20 cellular contexts compared by ENCODE assay signal in genomic region chr18:23682045-23682444, GRCh38. TPM values are rescaled to one million over a fixed set of nuclear protein-coding genes. Genes with fewer than 3 reads are reported as not detected.
DNase-seq lines count a peak whose midpoint lies in the region; ATAC-seq, FAIRE-seq and TF ChIP-seq lines count a peak whose summit lies in the region.
"Had no signal": no experiment of that assay in that cellular context is flagged by ENCODE, and none has a peak within 500 bp of the region (broad histone marks: within the 10 kb centered on the region; RNA-seq: fewer than 3 reads in every experiment).

No MANE protein-coding gene starts in this region.

- no peaks in the 10 kb centered on the region for H3K23me2 ChIP-seq in H1 (ENCODE audit: low read depth, low read length)

- in situ Hi-C loops in HAP-1 (cut with MboI; ENCODE audit: low sequenced_read_pairs), result no loop called here

- no peak for FAIRE-seq in H1 (lab: Jason Lieb, UNC)
- FAIRE-seq: A204.1, RCC 7860 had no signal

- no peak overlapping the region for H3K27ac ChIP-seq in H1 (ENCODE audit: low read depth, low read length)

- H3K18ac ChIP-seq in H1 (ENCODE audit: extremely low read depth, low read length), result no peak overlapping the region

- H3K9me3 ChIP-seq in H1 (ENCODE audit: insufficient read depth in 2 of 2, low read depth in 1 of 2, low read length in 1 of 2) (no peaks in the 10 kb centered on the region), HAP-1 (no peaks in the 10 kb centered on the region)

- no peaks in the 10 kb centered on the region for H3K36me3 Mint-ChIP-seq in activated CD4-positive, alpha-beta T cell treated with anti-CD3 and anti-CD28 coated beads, Interleukin-2, amount 10 ng/mL, durations not matched to agents 24 days and 14 days (ENCODE audit: low read depth)
- H3K36me3 Mint-ChIP-seq: CD4-positive, alpha-beta memory T cell had no signal

- WGBS in H1 (ENCODE audit: extremely low coverage in 1 of 2, insufficient coverage in 1 of 2, insufficient read length in 1 of 2, insufficient replicate concordance in 2 of 2, low coverage in 1 of 2, low lambda C conversion rate in 2 of 2, missing lambda C conversion rate in 1 of 2), 2 experiments, result 80% methylated on average over 2 of the region's 2 CpGs; no CpG with 5 or more reads in 1 of the 2 experiments

- H2BK20ac ChIP-seq in H1 (ENCODE audit: low read length), result no peak overlapping the region

- H2AFZ ChIP-seq in H1 (ENCODE audit: low read length), result 0 out of 2 replicates have a peak overlapping the region, but pooled peaks have one; percentile 29

- H2BK12ac ChIP-seq in H1 (ENCODE audit: low read depth, low read length), result no peak overlapping the region

- H3K27ac Mint-ChIP-seq in activated CD4-positive, alpha-beta T cell treated with anti-CD3 and anti-CD28 coated beads, Interleukin-2, amount 10 ng/mL, durations not matched to agents 24 days and 14 days, result no peak overlapping the region
- H3K27ac Mint-ChIP-seq: CD4-positive, alpha-beta memory T cell had no signal

- POLR2A ChIA-PET in H1 (lab: Charles Lee; ENCODE audit: partially characterized antibody), result interaction anchor here (0.8 kb wide), 1 partner anchor 28 kb away, joined by 3 read pairs; no protein-coding TSS in a partner anchor

- TF ChIP-seq POLR2A in H1 (IDR thresholded peaks at IDR 0.05; ENCODE audit: control extremely low read depth in 1 of 2, low read depth in 2 of 2, low read length in 2 of 2), result no peak

- no peak for TF ChIP-seq RAD21 in H1 (IDR thresholded peaks at IDR 0.05 in 1 of 2, conservative IDR thresholded peaks at IDR 0.05 in 1 of 2; ENCODE audit: low read depth in 2 of 2, low read length in 2 of 2)

- H3K79me1 ChIP-seq in H1 (ENCODE audit: low read depth, low read length), result no peaks in the 10 kb centered on the region

- H3K9me3 Mint-ChIP-seq in activated CD4-positive, alpha-beta T cell treated with anti-CD3 and anti-CD28 coated beads, Interleukin-2, amount 10 ng/mL, durations not matched to agents 24 days and 14 days, result no peaks in the 10 kb centered on the region

- CTCF ChIA-PET in H1 (lab: Charles Lee; ENCODE audit: partially characterized antibody), result interaction anchor here (1.3 kb wide), 1 partner anchor 21 kb away, joined by 5 read pairs; no protein-coding TSS in a partner anchor

- no peak overlapping the region for H2BK15ac ChIP-seq in H1 (ENCODE audit: low read length)

- peaks cover 60% of the 10 kb centered on the region for H3K27me3 Mint-ChIP-seq in activated CD4-positive, alpha-beta T cell treated with anti-CD3 and anti-CD28 coated beads, Interleukin-2, amount 10 ng/mL, durations not matched to agents 24 days and 14 days

- no peak for TF ChIP-seq EP300 in H1 (IDR thresholded peaks at IDR 0.05; ENCODE audit: borderline replicate concordance in 1 of 2, low read depth in 2 of 2, low read length in 2 of 2)

- ATAC-seq in GM18498 (IDR thresholded peaks at IDR 0.05; ENCODE audit: unreplicated experiment) (peak; percentile 19), GM21390 (IDR thresholded peaks at IDR 0.05; ENCODE audit: unreplicated experiment) (peak; percentile 34), HG03135 (IDR thresholded peaks at IDR 0.05; ENCODE audit: unreplicated experiment) (peak; percentile 35), GM21360 (IDR thresholded peaks at IDR 0.05; ENCODE audit: unreplicated experiment) (no peak)
- ATAC-seq: Right ventricle myocardium inferior had no signal

- H2BK120ac ChIP-seq in H1 (replicated peaks; ENCODE audit: low read depth, low read length), result no peak overlapping the region

- H2BK5ac ChIP-seq in H1 (ENCODE audit: low read depth, low read length), result no peak overlapping the region

- no peak overlapping the region for H3K23ac ChIP-seq in H1 (ENCODE audit: insufficient read length)

- no peak overlapping the region for H4K8ac ChIP-seq in H1 (ENCODE audit: extremely low read depth, insufficient read depth, low read length)

- H3K27me3 ChIP-seq in H1 (replicated peaks in 1 of 4; ENCODE audit: control insufficient read depth in 3 of 4, extremely low read depth in 1 of 4, insufficient read depth in 3 of 4, low read length in 3 of 4), result no peaks in the 10 kb centered on the region
- H3K27me3 ChIP-seq in HAP-1 (ENCODE audit: low read depth), result peaks cover 20% of the 10 kb centered on the region; the same call in 1 of the 2 replicates

- no peak overlapping the region for H4K91ac ChIP-seq in H1 (replicated peaks; ENCODE audit: insufficient read length, low read length)

- intact Hi-C loops in activated CD4-positive, alpha-beta T cell treated with anti-CD3 and anti-CD28 coated beads, Interleukin-2, amount 10 ng/mL, durations not matched to agents 24 days and 14 days (cut with micrococcal nuclease), result no loop called here

- H3K79me2 ChIP-seq in H1 (ENCODE audit: control insufficient read depth in 1 of 2, insufficient read depth in 2 of 2, low read length in 2 of 2), result no peaks in the 10 kb centered on the region

- H3K4me3 ChIP-seq in H1 (ENCODE audit: extremely low read depth in 1 of 4, insufficient read depth in 2 of 4, low read depth in 3 of 4, low read length in 4 of 4) (no peak overlapping the region), HAP-1 (no peak overlapping the region)

- DNase-seq in H1 (ENCODE audit: low read depth in 1 of 2, low spot score in 2 of 2) (no peak), HAP-1 (ENCODE audit: low spot score in 2 of 2) (no peak)
- no peak for DNase-seq in activated CD4-positive, alpha-beta T cell treated with anti-CD3 and anti-CD28 coated beads, Interleukin-2, amount 10 ng/mL, durations not matched to agents 24 days and 14 days
- DNase-seq in activated T-cell treated with anti-CD3 and anti-CD28 coated beads, Interleukin-2, amount 50 U/mL, for 1 hour, result no peak
- DNase-seq: Calu3; CD4-positive, alpha-beta memory T cell; DMS53; EL; HCEC 1CT; MM.1S; NCI-H1092; NCI-H1436 treated with DMSO at 0.1 percent for 48 hours; NCI-H2029 had no signal

- no peak overlapping the region for H3K9ac ChIP-seq in H1 (replicated peaks in 1 of 4; ENCODE audit: extremely low read depth in 1 of 4, low read depth in 3 of 4, low read length in 3 of 4)

- no peak for TF ChIP-seq CTCF in H1 (IDR thresholded peaks at IDR 0.05; ENCODE audit: control extremely low read depth in 1 of 3, insufficient read depth in 1 of 3, low read depth in 1 of 3, low read length in 3 of 3)

- no peak overlapping the region for H3K56ac ChIP-seq in H1 (replicated peaks; ENCODE audit: insufficient read length, low read depth, low read length)

- H4K5ac ChIP-seq in H1 (ENCODE audit: insufficient read length, low read depth, low read length), result no peak overlapping the region

- no peaks in the 10 kb centered on the region for H3K4me1 Mint-ChIP-seq in activated CD4-positive, alpha-beta T cell treated with anti-CD3 and anti-CD28 coated beads, Interleukin-2, amount 10 ng/mL, durations not matched to agents 24 days and 14 days
- H3K4me1 Mint-ChIP-seq: CD4-positive, alpha-beta memory T cell had no signal

- H4K20me1 ChIP-seq in H1 (replicated peaks in 1 of 2; ENCODE audit: control insufficient read depth in 1 of 2, insufficient read depth in 2 of 2, low read length in 2 of 2), result no peaks in the 10 kb centered on the region

- no peak overlapping the region for H3K4ac ChIP-seq in H1 (replicated peaks; ENCODE audit: insufficient read length, low read depth, low read length)

- no peaks in the 10 kb centered on the region for H3K36me3 ChIP-seq in H1 (ENCODE audit: control insufficient read depth in 2 of 4, insufficient read depth in 4 of 4, low read length in 3 of 4)
- H3K36me3 ChIP-seq in HAP-1 (replicated peaks), result no peaks in the 10 kb centered on the region

- no peak overlapping the region for H2AK5ac ChIP-seq in H1 (ENCODE audit: low read depth, low read length)

- no peak overlapping the region for H3K4me2 ChIP-seq in H1 (ENCODE audit: insufficient read depth in 1 of 2, low read depth in 2 of 2, low read length in 2 of 2)

- H3K4me1 ChIP-seq in H1 (replicated peaks in 1 of 4; ENCODE audit: control insufficient read depth in 3 of 4, insufficient read depth in 4 of 4, low read length in 3 of 4) (no peaks in the 10 kb centered on the region), HAP-1 (no peaks in the 10 kb centered on the region)

- no peak overlapping the region for H3K14ac ChIP-seq in H1 (ENCODE audit: insufficient read length)

- no peak overlapping the region for H3K4me3 Mint-ChIP-seq in activated CD4-positive, alpha-beta T cell treated with anti-CD3 and anti-CD28 coated beads, Interleukin-2, amount 10 ng/mL, durations not matched to agents 24 days and 14 days
- H3K4me3 Mint-ChIP-seq: CD4-positive, alpha-beta memory T cell had no signal

TF ChIP-seq in H1, 55 proteins besides CTCF, POLR2A, EP300 and RAD21 (continues in another document):
- no peak for TF ChIP-seq TBP (IDR thresholded peaks at IDR 0.05; ENCODE audit: low read depth, low read length)
- no peak for TF ChIP-seq MAFK (IDR thresholded peaks at IDR 0.05; ENCODE audit: low read depth, low read length)
- no peak for TF ChIP-seq CREB1 (IDR thresholded peaks at IDR 0.05)
- no peak for TF ChIP-seq POLR2AphosphoS5 (IDR thresholded peaks at IDR 0.05; ENCODE audit: low read depth, low read length)
- TF ChIP-seq CEBPB (IDR thresholded peaks at IDR 0.05; ENCODE audit: low read depth, low read length), result no peak

RNA-seq across cellular contexts. Expression of gene LAMA3, which starts 7.2 kb away (rescaled TPM):
- 3.3 and 5.0 TPM in 2 replicates for total RNA-seq in H1 (2021; fragmentation: NEBNext Ultra II Directional; extraction: Animal tissue kit (Norgen Biotek cat#: 25700))
- 0.58 and 0.76 TPM in 2 replicates for polyA plus RNA-seq in H1 (2011; rRNA removed)
- 0.69 TPM for polyA plus RNA-seq in H1 (2011; cell fraction: cytosol; rRNA removed)
- polyA plus RNA-seq in H1 (2011; cell fraction: nucleus; rRNA removed), result 3.6 TPM
- polyA plus RNA-seq in H1 (2012, experiment 1 of 2), result 0.71 to 1.3 TPM (median 1.1 TPM) in 4 replicates
- 0.21 TPM for polyA plus RNA-seq in H1 (2012, experiment 2 of 2)
- polyA plus RNA-seq in H1 (2013, experiment 1 of 2), result 1.7 TPM
- 1.6 TPM for polyA plus RNA-seq in H1 (2013, experiment 2 of 2)
- 1.0 and 2.9 TPM in 2 replicates for polyA minus RNA-seq in H1 (2011; rRNA and poly(A)+ RNA removed)
- polyA minus RNA-seq in H1 (2011; cell fraction: cytosol; rRNA and poly(A)+ RNA removed), result 1.3 TPM
- 2.5 TPM for polyA minus RNA-seq in H1 (2011; cell fraction: nucleus; rRNA and poly(A)+ RNA removed)
- total RNA-seq in activated CD4-positive, alpha-beta T cell treated with anti-CD3 and anti-CD28 coated beads, Interleukin-2, amount 10 ng/mL, durations not matched to agents 24 days and 14 days, result not detected in 2 replicates
- total RNA-seq: CD4-positive, alpha-beta memory T cell had no signal
- polyA plus RNA-seq: CD4-positive, alpha-beta memory T cell had no signal

RNA-seq across cellular contexts. Expression of gene ANKRD29, which starts 19.3 kb away (rescaled TPM):
- 6.3 and 7.3 TPM in 2 replicates for total RNA-seq in H1 (2021; fragmentation: NEBNext Ultra II Directional; extraction: Animal tissue kit (Norgen Biotek cat#: 25700))
- polyA plus RNA-seq in H1 (2011; rRNA removed), result 2.2 and 3.0 TPM in 2 replicates
- 4.0 TPM for polyA plus RNA-seq in H1 (2011; cell fraction: cytosol; rRNA removed)
- polyA plus RNA-seq in H1 (2011; cell fraction: nucleus; rRNA removed), result 5.4 TPM
- polyA plus RNA-seq in H1 (2012, experiment 1 of 2), result 4.6 to 6.9 TPM (median 6.2 TPM) in 4 replicates
- polyA plus RNA-seq in H1 (2012, experiment 2 of 2), result 5.4 TPM
- 11.0 TPM for polyA plus RNA-seq in H1 (2013, experiment 1 of 2)
- 10.2 TPM for polyA plus RNA-seq in H1 (2013, experiment 2 of 2)
- polyA minus RNA-seq in H1 (2011; rRNA and poly(A)+ RNA removed), result 4.3 TPM in 2 replicates
- 3.4 TPM for polyA minus RNA-seq in H1 (2011; cell fraction: cytosol; rRNA and poly(A)+ RNA removed)
- polyA minus RNA-seq in H1 (2011; cell fraction: nucleus; rRNA and poly(A)+ RNA removed), result 6.8 TPM
- not detected in 2 replicates for total RNA-seq in activated CD4-positive, alpha-beta T cell treated with anti-CD3 and anti-CD28 coated beads, Interleukin-2, amount 10 ng/mL, durations not matched to agents 24 days and 14 days
- total RNA-seq: CD4-positive, alpha-beta memory T cell had no signal
